Comparison of ENCODE assay signal across 8 cellular contexts in the genomic region with DNA sequence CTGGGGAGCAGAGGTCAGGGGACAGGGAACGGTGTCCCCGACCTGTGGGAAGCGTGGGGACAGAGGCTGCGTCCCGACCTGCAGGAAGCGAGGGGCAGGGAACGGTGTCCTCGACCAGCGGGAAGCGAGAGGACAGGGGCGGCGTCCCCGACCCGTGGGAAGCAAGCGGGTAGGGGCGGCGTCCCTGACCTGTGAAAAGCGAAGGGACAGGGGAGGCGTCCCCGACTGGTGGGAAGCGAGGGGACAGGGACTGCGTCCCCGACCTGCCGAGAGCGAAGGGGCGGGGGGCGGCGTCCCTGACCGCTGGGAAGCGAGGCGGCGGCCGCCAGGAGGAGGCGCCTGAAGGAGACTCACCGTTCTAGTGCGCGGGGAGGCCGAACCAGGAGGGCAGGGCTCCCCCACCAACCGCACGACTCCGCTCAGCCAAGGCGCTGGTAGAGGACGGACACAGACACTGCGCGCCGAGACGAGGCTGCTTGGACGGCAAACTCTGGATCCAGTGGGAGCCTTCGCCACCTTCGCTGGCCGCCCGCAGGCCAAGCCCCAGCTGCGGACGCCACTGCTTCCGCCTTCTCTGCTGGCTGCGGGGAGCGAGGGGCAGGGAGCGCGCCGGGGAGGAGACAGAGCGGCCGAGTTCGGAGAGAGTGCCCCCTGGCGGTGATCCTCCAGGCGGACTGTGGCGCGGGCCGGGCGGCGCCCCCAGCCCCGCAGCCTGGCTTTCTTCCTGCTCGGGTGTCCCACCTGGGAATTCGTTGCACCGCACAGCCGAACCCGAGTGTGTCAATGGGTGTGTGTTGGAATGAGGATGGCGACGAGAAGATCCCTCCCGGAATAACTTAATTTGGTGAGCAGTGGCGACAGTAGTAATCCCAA. TPM values are rescaled to one million over a fixed set of nuclear protein-coding genes. Genes with fewer than 3 reads are reported as not detected.
DNase-seq lines count a peak whose midpoint lies in the region; ATAC-seq and TF ChIP-seq lines count a peak whose summit lies in the region.

A gene with protein sequence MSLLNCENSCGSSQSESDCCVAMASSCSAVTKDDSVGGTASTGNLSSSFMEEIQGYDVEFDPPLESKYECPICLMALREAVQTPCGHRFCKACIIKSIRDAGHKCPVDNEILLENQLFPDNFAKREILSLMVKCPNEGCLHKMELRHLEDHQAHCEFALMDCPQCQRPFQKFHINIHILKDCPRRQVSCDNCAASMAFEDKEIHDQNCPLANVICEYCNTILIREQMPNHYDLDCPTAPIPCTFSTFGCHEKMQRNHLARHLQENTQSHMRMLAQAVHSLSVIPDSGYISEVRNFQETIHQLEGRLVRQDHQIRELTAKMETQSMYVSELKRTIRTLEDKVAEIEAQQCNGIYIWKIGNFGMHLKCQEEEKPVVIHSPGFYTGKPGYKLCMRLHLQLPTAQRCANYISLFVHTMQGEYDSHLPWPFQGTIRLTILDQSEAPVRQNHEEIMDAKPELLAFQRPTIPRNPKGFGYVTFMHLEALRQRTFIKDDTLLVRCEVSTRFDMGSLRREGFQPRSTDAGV (minus strand): TSS at position 579 of the 873 bp plus-strand sequence. CDS start 8,757 bp downstream, outside the sequence.

- intact Hi-C loops in left cardiac atrium (cut with DNase I) (no loop called here), upper lobe of right lung (cut with DNase I) (no loop called here)

- CTCF ChIA-PET in T-cell (lab: Charles Lee): interaction anchor here (0.6 to 2.9 kb wide), 12 partner anchors 11 to 967 kb away, joined by 3 to 22 read pairs (median 4); no protein-coding TSS in a partner anchor

- H3K9me3 Mint-ChIP-seq in T-cell (no peaks in the 10 kb centered on the region), progenitor cell of endocrine pancreas (ENCODE audit: low read depth) (no peaks in the 10 kb centered on the region)

- POLR2A ChIA-PET in T-cell (lab: Charles Lee): interaction anchor here in 1 of 2 donors (0.7 kb wide), 1 partner anchor 112 kb away, joined by 4 read pairs; no protein-coding TSS in a partner anchor

- DNase-seq in NCI-H1048 (lab: John Stamatoyannopoulos, UW) (peak; percentile 73), T-cell (peak; percentile 62 to 90 (median 82)), left cardiac atrium (peak; percentile 92), progenitor cell of endocrine pancreas (ENCODE audit: low spot score, unreplicated experiment) (peak; percentile 88), upper lobe of right lung (peak; percentile 96)

- TF ChIP-seq CTCF in GM12875 (IDR thresholded peaks at IDR 0.05; ENCODE audit: borderline replicate concordance, insufficient read depth, low read depth, low read length) (peak; percentile 93), progenitor cell of endocrine pancreas (IDR thresholded peaks at IDR 0.05; ENCODE audit: unreplicated experiment) (peak; percentile 94), upper lobe of right lung (IDR thresholded peaks at IDR 0.05) (peak; percentile 93)

- peaks cover 13% of the 10 kb centered on the region for H3K4me1 ChIP-seq in upper lobe of right lung

- H3K27ac ChIP-seq in adipose tissue (ENCODE audit: low read depth, low read length) (peak within 1 kb of the TSS; percentile 86), upper lobe of right lung (peak within 1 kb of the TSS; percentile 97)

- H3K9me3 ChIP-seq in upper lobe of right lung: no peaks in the 10 kb centered on the region

- H3K36me3 Mint-ChIP-seq in T-cell (no peaks in the 10 kb centered on the region), progenitor cell of endocrine pancreas (ENCODE audit: insufficient read depth) (no peaks in the 10 kb centered on the region)

- peaks cover 10 to 13% of the 10 kb centered on the region in 2 donors for H3K27me3 Mint-ChIP-seq in T-cell
- H3K27me3 Mint-ChIP-seq in progenitor cell of endocrine pancreas: peaks cover 26% of the 10 kb centered on the region

- H3K4me3 Mint-ChIP-seq in T-cell (peak within 1 kb of the TSS; percentile 89 to 97 (median 97)), progenitor cell of endocrine pancreas (ENCODE audit: low read depth) (peak within 1 kb of the TSS; percentile 98)

- H3K27ac Mint-ChIP-seq in T-cell: peak within 1 kb of the TSS; percentile 91 to 94
- H3K27ac Mint-ChIP-seq in progenitor cell of endocrine pancreas: peak within 1 kb of the TSS; percentile 99

- no peaks in the 10 kb centered on the region for H3K36me3 ChIP-seq in upper lobe of right lung

- no peaks in the 10 kb centered on the region for H3K27me3 ChIP-seq in upper lobe of right lung

- 0 to 1% (median 0%) methylated on average over 72 to 80 of the region's 80 CpGs for WGBS in adipose tissue, 3 donors

- H3K4me3 ChIP-seq in GM12875 (ENCODE audit: low read depth, low read length) (peak within 1 kb of the TSS; percentile 99), upper lobe of right lung (peak within 1 kb of the TSS; percentile 99)

- peaks cover 38 to 45% (median 38%) of the 10 kb centered on the region in 3 donors for H3K4me1 Mint-ChIP-seq in T-cell
- peaks cover 13% of the 10 kb centered on the region for H3K4me1 Mint-ChIP-seq in progenitor cell of endocrine pancreas (ENCODE audit: low read depth)

- ATAC-seq in HG02610 (IDR thresholded peaks at IDR 0.05; ENCODE audit: unreplicated experiment) (peak; percentile 97), T-cell (replicated peaks in 1 of 4) (peak; percentile 95 to 97 (median 96)), left cardiac atrium (peak; percentile 97 to 98), upper lobe of right lung (peak; percentile 99)

RNA-seq across cellular contexts. Expression of the gene that starts here (rescaled TPM):
- total RNA-seq in T-cell (10 to 100 TPM; 17.3 to 26.0 (median 19.4) TPM), left cardiac atrium (10 to 100 TPM in 1 of 2 donors, 1 to 10 TPM in 1; 9.7 to 13.1 TPM), progenitor cell of endocrine pancreas (15.1 and 16.9 TPM in 2 replicates), upper lobe of right lung (13.5 TPM)
- 1 to 10 TPM; 2.0 to 5.1 (median 3.5) TPM for polyA plus RNA-seq in adipose tissue

Comparison
In these comparisons a context has a peak if more than half of its experiments do, and no peak if none do; other contexts are left out.
1. Peak in every context shown above with its lines: DNase-seq, ATAC-seq, H3K4me3 ChIP-seq and H3K27ac ChIP-seq.